In the genomic region with DNA sequence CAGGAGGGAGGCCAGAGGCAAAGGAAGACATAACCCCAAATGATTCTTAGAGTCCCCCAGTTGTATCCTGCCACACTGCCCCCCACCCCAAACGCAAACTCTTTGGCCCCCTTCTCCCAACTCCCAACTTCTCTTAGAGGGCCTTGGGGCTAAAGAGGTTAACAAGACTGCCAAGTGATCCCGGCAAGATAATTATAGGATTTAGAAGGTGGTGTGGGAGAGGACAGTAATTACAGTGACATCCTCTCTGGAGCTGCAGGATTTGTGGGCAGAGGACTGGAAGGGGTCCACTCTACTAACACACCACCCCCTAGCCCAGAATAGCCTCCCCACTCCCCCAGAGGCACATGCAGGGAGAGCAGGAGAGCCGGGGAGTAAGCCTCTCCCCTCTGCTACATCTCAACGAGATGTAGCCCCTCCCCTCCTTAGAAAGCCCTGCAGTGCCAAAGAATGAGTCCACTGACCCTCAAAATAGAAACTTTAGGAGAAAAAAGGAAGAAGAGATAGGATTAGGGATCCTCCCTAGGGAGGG, we compare ENCODE assay signal across 1 cellular context.
TF ChIP-seq lines count a peak whose summit lies in the region.

No MANE protein-coding gene starts in this region.

TF ChIP-seq in liver, 16 proteins besides CTCF, POLR2A, EP300 and RAD21 (continued from another document):
- TF ChIP-seq REST (IDR thresholded peaks at IDR 0.05) (no peak), GABPA (IDR thresholded peaks at IDR 0.05 in 1 of 2, conservative IDR thresholded peaks at IDR 0.05 in 1 of 2) (no peak), JUND (IDR thresholded peaks at IDR 0.05) (no peak), HNF4A (conservative IDR thresholded peaks at IDR 0.05) (no peak), EGR1 (IDR thresholded peaks at IDR 0.05; ENCODE audit: low read depth in 2 of 2) (no peak), SP1 (IDR thresholded peaks at IDR 0.05) (no peak), HNF4G (IDR thresholded peaks at IDR 0.05) (no peak), FOXA1 (IDR thresholded peaks at IDR 0.05) (no peak)
- TF ChIP-seq, protein P1, sequence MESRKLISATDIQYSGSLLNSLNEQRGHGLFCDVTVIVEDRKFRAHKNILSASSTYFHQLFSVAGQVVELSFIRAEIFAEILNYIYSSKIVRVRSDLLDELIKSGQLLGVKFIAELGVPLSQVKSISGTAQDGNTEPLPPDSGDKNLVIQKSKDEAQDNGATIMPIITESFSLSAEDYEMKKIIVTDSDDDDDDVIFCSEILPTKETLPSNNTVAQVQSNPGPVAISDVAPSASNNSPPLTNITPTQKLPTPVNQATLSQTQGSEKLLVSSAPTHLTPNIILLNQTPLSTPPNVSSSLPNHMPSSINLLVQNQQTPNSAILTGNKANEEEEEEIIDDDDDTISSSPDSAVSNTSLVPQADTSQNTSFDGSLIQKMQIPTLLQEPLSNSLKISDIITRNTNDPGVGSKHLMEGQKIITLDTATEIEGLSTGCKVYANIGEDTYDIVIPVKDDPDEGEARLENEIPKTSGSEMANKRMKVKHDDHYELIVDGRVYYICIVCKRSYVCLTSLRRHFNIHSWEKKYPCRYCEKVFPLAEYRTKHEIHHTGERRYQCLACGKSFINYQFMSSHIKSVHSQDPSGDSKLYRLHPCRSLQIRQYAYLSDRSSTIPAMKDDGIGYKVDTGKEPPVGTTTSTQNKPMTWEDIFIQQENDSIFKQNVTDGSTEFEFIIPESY (IDR thresholded peaks at IDR 0.05), result no peak
